ENCODE assay signal across 1 cellular context in the genomic region with DNA sequence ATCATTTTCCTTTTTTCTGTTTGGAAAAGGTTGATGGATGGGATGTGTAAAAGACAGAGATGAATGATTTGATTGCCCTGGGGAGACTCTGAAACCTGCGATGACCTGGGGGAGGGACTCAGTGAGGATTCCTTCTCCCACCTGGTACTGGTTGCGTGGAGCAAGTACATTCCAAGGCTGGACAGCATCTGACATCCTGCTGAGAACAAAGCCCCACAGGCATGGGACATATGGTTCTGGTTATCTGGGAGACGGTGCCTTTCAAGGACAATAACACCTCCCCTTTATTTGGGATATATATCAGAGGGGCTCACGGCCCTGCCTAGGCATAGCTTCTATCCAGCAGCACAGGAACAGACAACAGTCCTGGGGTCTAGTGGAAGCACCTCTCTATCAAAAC.
TF ChIP-seq lines count a peak whose summit lies in the region.

No MANE protein-coding gene starts in this region.

TF ChIP-seq in IMR-90, 13 proteins besides CTCF, POLR2A, EP300 and RAD21 (continued from another document):
- TF ChIP-seq MAFK (IDR thresholded peaks at IDR 0.05; ENCODE audit: low read depth, low read length): no peak
- TF ChIP-seq CEBPB (IDR thresholded peaks at IDR 0.05; ENCODE audit: low read depth, low read length): no peak
- no peak for TF ChIP-seq FOS (IDR thresholded peaks at IDR 0.05; ENCODE audit: low read depth, low read length)
- no peak for TF ChIP-seq RCOR1 (IDR thresholded peaks at IDR 0.05; ENCODE audit: insufficient replicate concordance, low read length)
- TF ChIP-seq BHLHE40 (IDR thresholded peaks at IDR 0.05; ENCODE audit: low read depth, low read length): no peak
- TF ChIP-seq, protein P1, sequence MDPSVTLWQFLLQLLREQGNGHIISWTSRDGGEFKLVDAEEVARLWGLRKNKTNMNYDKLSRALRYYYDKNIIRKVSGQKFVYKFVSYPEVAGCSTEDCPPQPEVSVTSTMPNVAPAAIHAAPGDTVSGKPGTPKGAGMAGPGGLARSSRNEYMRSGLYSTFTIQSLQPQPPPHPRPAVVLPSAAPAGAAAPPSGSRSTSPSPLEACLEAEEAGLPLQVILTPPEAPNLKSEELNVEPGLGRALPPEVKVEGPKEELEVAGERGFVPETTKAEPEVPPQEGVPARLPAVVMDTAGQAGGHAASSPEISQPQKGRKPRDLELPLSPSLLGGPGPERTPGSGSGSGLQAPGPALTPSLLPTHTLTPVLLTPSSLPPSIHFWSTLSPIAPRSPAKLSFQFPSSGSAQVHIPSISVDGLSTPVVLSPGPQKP (IDR thresholded peaks at IDR 0.05; ENCODE audit: borderline replicate concordance, low read depth, low read length): no peak
- no peak for TF ChIP-seq CHD1 (IDR thresholded peaks at IDR 0.05; ENCODE audit: low read depth, low read length)
- TF ChIP-seq MXI1 (IDR thresholded peaks at IDR 0.05; ENCODE audit: borderline replicate concordance, low read depth, low read length): no peak
- TF ChIP-seq RFX5 (IDR thresholded peaks at IDR 0.05; ENCODE audit: low read depth, low read length): no peak
TF ChIP-seq in IMR-90: peak in this region for 0.
